18 cellular contexts compared by ENCODE assay signal in genomic region chr17:63126607-63127006, GRCh38.
A peak's percentile ranks its signal among the peaks of the same experiment; 100 is the strongest.
DNase-seq lines count a peak whose midpoint lies in the region; ATAC-seq, FAIRE-seq and TF ChIP-seq lines count a peak whose summit lies in the region.
"Had no signal": no experiment of that assay in that cellular context is flagged by ENCODE, and none has a peak within 500 bp of the region (broad histone marks: within the 10 kb centered on the region; RNA-seq: fewer than 3 reads in every experiment).

No MANE protein-coding gene starts in this region.

- H3K4me3 Mint-ChIP-seq in T-cell (no peak overlapping the region), osteocyte (ENCODE audit: unreplicated experiment) (no peak overlapping the region)
- H3K4me3 Mint-ChIP-seq: CD8-positive, alpha-beta T cell had no signal

- H3K79me1 ChIP-seq in mesenchymal stem cell (replicated peaks; ENCODE audit: low read length, poor library complexity, severe bottlenecking) = peaks cover 14% of the 10 kb centered on the region

- DNase-seq in ELR (ENCODE audit: low read depth) (peak; percentile 60), bronchial epithelial cell (ENCODE audit: low read depth) (peak; percentile 42), mesenchymal stem cell (peak; percentile 59), T-cell (no peak), osteocyte (ENCODE audit: extremely low spot score, unreplicated experiment) (no peak), kidney glomerular epithelial cell (lab: John Stamatoyannopoulos, UW) (no peak)
- DNase-seq: CD8-positive, alpha-beta T cell; DMS79 treated with DMSO at 0.1 percent for 48 hours; MV-4-11; NCI-H187; NCI-H2107; NCI-H510A; NCI-H774 had no signal

- H2BK5ac ChIP-seq in mesenchymal stem cell (ENCODE audit: low read depth, low read length, poor library complexity, severe bottlenecking) = no peak overlapping the region

- H3K27me3 Mint-ChIP-seq in T-cell (peaks cover 0 to 3% of the 10 kb centered on the region in 2 donors), osteocyte (ENCODE audit: unreplicated experiment) (no peaks in the 10 kb centered on the region)

- no peak overlapping the region for H2AFZ ChIP-seq in mesenchymal stem cell (ENCODE audit: low read depth, low read length)

- no peak for ATAC-seq in T-cell (replicated peaks in 1 of 4)
- ATAC-seq: CD8-positive, alpha-beta T cell had no signal

- H3K27ac Mint-ChIP-seq in T-cell = no peak overlapping the region
- H3K27ac Mint-ChIP-seq in osteocyte (ENCODE audit: unreplicated experiment) = no peak overlapping the region
- H3K27ac Mint-ChIP-seq: CD8-positive, alpha-beta T cell had no signal

- CTCF ChIA-PET in HEK293 (lab: Yijun Ruan, JAX) (interaction anchor here (1.4 kb wide), 1 partner anchor 15 kb away, joined by 3 read pairs; no protein-coding TSS in a partner anchor), T-cell (lab: Charles Lee) (no interaction called here)

- H3K9ac ChIP-seq in mesenchymal stem cell (ENCODE audit: low read length) = no peak overlapping the region
- H3K9ac ChIP-seq: BLaER1 treated with 17β-estradiol and CSF1 and Interleukin-3, amounts not matched to agents 10 nM and 100 nM had no signal

- H3K4me2 ChIP-seq in mesenchymal stem cell (ENCODE audit: low read length, poor library complexity, severe bottlenecking) = no peak overlapping the region
- H3K4me2 ChIP-seq: BLaER1 treated with 17β-estradiol and CSF1 and Interleukin-3, amounts not matched to agents 10 nM and 100 nM had no signal

- no peak overlapping the region for H4K91ac ChIP-seq in mesenchymal stem cell (ENCODE audit: low read length)

- POLR2A ChIA-PET in HEK293 (lab: Yijun Ruan, JAX) (no interaction called here), T-cell (lab: Charles Lee) (no interaction called here)

- H3K4ac ChIP-seq in mesenchymal stem cell (ENCODE audit: low read depth in 1 of 2, low read length in 2 of 2) = no peak overlapping the region

- H3K9me3 ChIP-seq in HEK293 (ENCODE audit: control insufficient read depth, insufficient read depth, low read depth, low read length) (no peaks in the 10 kb centered on the region), mesenchymal stem cell (ENCODE audit: control insufficient read depth, low read length) (no peaks in the 10 kb centered on the region)
- H3K9me3 ChIP-seq: BLaER1 treated with 17β-estradiol and CSF1 and Interleukin-3, amounts not matched to agents 10 nM and 100 nM; HAP-1; SJSA1 had no signal

- H3K27me3 ChIP-seq in bronchial epithelial cell (ENCODE audit: control insufficient read depth, insufficient read depth, low read length) (no peaks in the 10 kb centered on the region), mesenchymal stem cell (ENCODE audit: control insufficient read depth in 1 of 2, insufficient read depth in 1 of 2, low read length in 2 of 2) (no peaks in the 10 kb centered on the region)
- H3K27me3 ChIP-seq: BLaER1 treated with 17β-estradiol and CSF1 and Interleukin-3, amounts not matched to agents 10 nM and 100 nM; SJSA1 had no signal

- H3K27ac ChIP-seq in HEK293 (ENCODE audit: extremely low read depth, low read depth, low read length) = no peak overlapping the region
- H3K27ac ChIP-seq in mesenchymal stem cell (ENCODE audit: low read length, poor library complexity, severe bottlenecking) = no peak overlapping the region
- H3K27ac ChIP-seq: BLaER1 treated with 17β-estradiol and CSF1 and Interleukin-3, amounts not matched to agents 10 nM and 100 nM; SJSA1 had no signal

- 55% methylated on average over 2 of the region's 3 CpGs for WGBS in mesenchymal stem cell

- H3K14ac ChIP-seq in mesenchymal stem cell (ENCODE audit: low read length in 2 of 2) = no peak overlapping the region

- H2AK5ac ChIP-seq in mesenchymal stem cell (ENCODE audit: low read length, severe bottlenecking) = no peak overlapping the region

- no peak overlapping the region for H3K18ac ChIP-seq in mesenchymal stem cell (ENCODE audit: low read depth in 1 of 2, low read length in 2 of 2)

- H2BK15ac ChIP-seq in mesenchymal stem cell (ENCODE audit: low read depth, poor library complexity, severe bottlenecking) = no peak overlapping the region

- no peaks in the 10 kb centered on the region for H3K9me3 Mint-ChIP-seq in T-cell
- no peaks in the 10 kb centered on the region for H3K9me3 Mint-ChIP-seq in osteocyte (ENCODE audit: unreplicated experiment)
- H3K9me3 Mint-ChIP-seq: CD8-positive, alpha-beta T cell had no signal

- H3K4me1 ChIP-seq in HEK293 (ENCODE audit: control insufficient read depth, insufficient read depth, low read length) (no peaks in the 10 kb centered on the region), mesenchymal stem cell (ENCODE audit: control insufficient read depth, insufficient read depth, low read depth, low read length) (peaks cover 1% of the 10 kb centered on the region)
- H3K4me1 ChIP-seq: BLaER1 treated with 17β-estradiol and CSF1 and Interleukin-3, amounts not matched to agents 10 nM and 100 nM had no signal

- no peak overlapping the region for H2BK12ac ChIP-seq in mesenchymal stem cell (ENCODE audit: low read length in 2 of 2)

- TF ChIP-seq CTCF in HEK293 (tag by site-specific recombination; IDR thresholded peaks at IDR 0.05) (no peak), bronchial epithelial cell (IDR thresholded peaks at IDR 0.05; ENCODE audit: insufficient read depth, low read length, severe bottlenecking) (no peak), osteocyte (IDR thresholded peaks at IDR 0.05) (no peak)

- H3K36me3 Mint-ChIP-seq in T-cell = peaks cover 8% of the 10 kb centered on the region
- no peaks in the 10 kb centered on the region for H3K36me3 Mint-ChIP-seq in osteocyte (ENCODE audit: unreplicated experiment)

- H3K4me1 Mint-ChIP-seq in T-cell (no peaks in the 10 kb centered on the region), osteocyte (ENCODE audit: unreplicated experiment) (peaks cover 21% of the 10 kb centered on the region)

- no peak for FAIRE-seq in bronchial epithelial cell (lab: Jason Lieb, UNC)
- FAIRE-seq: G401.6 had no signal

- H3K23ac ChIP-seq in mesenchymal stem cell (ENCODE audit: low read length in 2 of 2) = no peak overlapping the region

- H3K36me3 ChIP-seq in HEK293 (ENCODE audit: control insufficient read depth in 2 of 2, insufficient read depth in 1 of 2, low read length in 2 of 2) (no peaks in the 10 kb centered on the region), bronchial epithelial cell (ENCODE audit: control insufficient read depth, insufficient read depth, low read length) (no peaks in the 10 kb centered on the region), mesenchymal stem cell (ENCODE audit: control insufficient read depth in 1 of 2, insufficient read depth in 2 of 2, low read depth in 1 of 2, low read length in 2 of 2) (no peaks in the 10 kb centered on the region)
- H3K36me3 ChIP-seq: BLaER1 treated with 17β-estradiol and CSF1 and Interleukin-3, amounts not matched to agents 10 nM and 100 nM; HAP-1; SJSA1 had no signal

- H3K4me3 ChIP-seq in HEK293 (ENCODE audit: low read depth, low read length) (no peak overlapping the region), bronchial epithelial cell (ENCODE audit: low read depth, low read length) (no peak overlapping the region), mesenchymal stem cell (ENCODE audit: insufficient read depth in 1 of 2, low read depth in 1 of 2, low read length in 2 of 2) (no peak overlapping the region)
- H3K4me3 ChIP-seq: BLaER1 treated with 17β-estradiol and CSF1 and Interleukin-3, amounts not matched to agents 10 nM and 100 nM; HAP-1; SJSA1 had no signal

- no peak overlapping the region for H4K8ac ChIP-seq in mesenchymal stem cell (ENCODE audit: low read length)

- H2BK120ac ChIP-seq in mesenchymal stem cell (ENCODE audit: low read depth, low read length) = no peak overlapping the region

TF ChIP-seq in HEK293, 187 proteins besides CTCF, POLR2A, EP300 and RAD21:
- TF ChIP-seq, protein P1, sequence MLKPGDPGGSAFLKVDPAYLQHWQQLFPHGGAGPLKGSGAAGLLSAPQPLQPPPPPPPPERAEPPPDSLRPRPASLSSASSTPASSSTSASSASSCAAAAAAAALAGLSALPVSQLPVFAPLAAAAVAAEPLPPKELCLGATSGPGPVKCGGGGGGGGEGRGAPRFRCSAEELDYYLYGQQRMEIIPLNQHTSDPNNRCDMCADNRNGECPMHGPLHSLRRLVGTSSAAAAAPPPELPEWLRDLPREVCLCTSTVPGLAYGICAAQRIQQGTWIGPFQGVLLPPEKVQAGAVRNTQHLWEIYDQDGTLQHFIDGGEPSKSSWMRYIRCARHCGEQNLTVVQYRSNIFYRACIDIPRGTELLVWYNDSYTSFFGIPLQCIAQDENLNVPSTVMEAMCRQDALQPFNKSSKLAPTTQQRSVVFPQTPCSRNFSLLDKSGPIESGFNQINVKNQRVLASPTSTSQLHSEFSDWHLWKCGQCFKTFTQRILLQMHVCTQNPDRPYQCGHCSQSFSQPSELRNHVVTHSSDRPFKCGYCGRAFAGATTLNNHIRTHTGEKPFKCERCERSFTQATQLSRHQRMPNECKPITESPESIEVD (tag by site-specific recombination; IDR thresholded peaks at IDR 0.05) = 0 out of 2 replicates have a peak, but pooled peaks have one; percentile 8
- no peak for TF ChIP-seq ZBTB1 (tag by site-specific recombination; IDR thresholded peaks at IDR 0.05)

Comparison
In these comparisons a context has a peak if more than half of its experiments do, and no peak if none do; other contexts are left out.
1. DNase-seq: peak in ELR (single experiment), bronchial epithelial cell (single experiment) and mesenchymal stem cell (single experiment); none in T-cell (0 of 34), osteocyte (single experiment) and kidney glomerular epithelial cell (single experiment).